ENCODE assay signal across 10 cellular contexts in genomic region chr3:50352762-50353161, GRCh38. TPM values are rescaled to one million over a fixed set of nuclear protein-coding genes. Genes with fewer than 3 reads are reported as not detected.
DNase-seq lines count a peak whose midpoint lies in the region; ATAC-seq, FAIRE-seq and TF ChIP-seq lines count a peak whose summit lies in the region.
"Had no signal": no experiment of that assay in that cellular context is flagged by ENCODE, and none has a peak within 500 bp of the region (broad histone marks: within the 10 kb centered on the region; RNA-seq: fewer than 3 reads in every experiment).

No MANE protein-coding gene starts in this region.

- intact Hi-C loops in CD14-positive monocyte (cut with micrococcal nuclease): loop anchor here (5.0 to 10.0 kb wide), 3 partner anchors 260 to 1042 kb away; partner anchors contain the start of genes CISH (in 1 of the 2), MON1A (in 1 of the 2) and RBM15B (in 1 of the 2)
- intact Hi-C loops in sigmoid colon (cut with DNase I): loop anchor here (10.0 kb wide), 1 partner anchor 1042 kb away; the partner anchor contains the start of gene RBM15B

- TF ChIP-seq POLR2A in sigmoid colon (IDR thresholded peaks at IDR 0.05): no peak
- TF ChIP-seq POLR2A in GM12892 (IDR thresholded peaks at IDR 0.05; ENCODE audit: low read depth, low read length): no peak

- H3K27me3 ChIP-seq in GM23248 (replicated peaks; ENCODE audit: insufficient read depth) (no peaks in the 10 kb centered on the region), hepatocyte (no peaks in the 10 kb centered on the region), sigmoid colon (no peaks in the 10 kb centered on the region)
- H3K27me3 ChIP-seq: heart right ventricle had no signal

- H3K27ac ChIP-seq in GM23248: peak overlapping the region; percentile 41
- H3K27ac ChIP-seq in hepatocyte: no peak overlapping the region
- no peak overlapping the region for H3K27ac ChIP-seq in sigmoid colon

- H3K9ac ChIP-seq in GM23248: peak overlapping the region; percentile 22; the same call in 1 of the 2 replicates

- H3K36me3 Mint-ChIP-seq in CD14-positive monocyte: peaks cover 34 to 55% of the 10 kb centered on the region in 2 donors
- peaks cover 49% of the 10 kb centered on the region for H3K36me3 Mint-ChIP-seq in T-helper 2 cell treated with Interferon-gamma antibody and Interleukin-4, amounts not matched to agents 5 μg/mL and 100 μg/mL, for 36 hours (ENCODE audit: low read depth)

- H3K9me2 ChIP-seq in GM23248 (ENCODE audit: insufficient read depth): no peaks in the 10 kb centered on the region
- no peaks in the 10 kb centered on the region for H3K9me2 ChIP-seq in hepatocyte (replicated peaks; ENCODE audit: insufficient read depth)

- H3K4me3 ChIP-seq in GM23248 (no peak overlapping the region), hepatocyte (no peak overlapping the region), sigmoid colon (no peak overlapping the region)
- H3K4me3 ChIP-seq: heart right ventricle had no signal

- no peak overlapping the region for H3K4me3 Mint-ChIP-seq in CD14-positive monocyte
- no peak overlapping the region for H3K4me3 Mint-ChIP-seq in T-helper 2 cell treated with Interferon-gamma antibody and Interleukin-4, amounts not matched to agents 5 μg/mL and 100 μg/mL, for 36 hours

- H3K27ac Mint-ChIP-seq in CD14-positive monocyte: peak overlapping the region in 4 of 7 donors; percentile 9 to 95 (median 26)
- peak overlapping the region; percentile 8 for H3K27ac Mint-ChIP-seq in T-helper 2 cell treated with Interferon-gamma antibody and Interleukin-4, amounts not matched to agents 5 μg/mL and 100 μg/mL, for 36 hours

- 17 to 23% methylated on average over 2 of the region's 2 CpGs for WGBS in GM23248 (ENCODE audit: low coverage in 1 of 2, low lambda C conversion rate in 2 of 2, missing lambda C conversion rate in 2 of 2), 2 experiments
- WGBS in hepatocyte (ENCODE audit: low lambda C conversion rate, missing lambda C conversion rate): 37% methylated on average over 2 of the region's 2 CpGs
- 7 to 41% methylated on average over 2 of the region's 2 CpGs for WGBS in sigmoid colon, 2 donors

- peaks cover 63% of the 10 kb centered on the region for H3K4me1 Mint-ChIP-seq in CD14-positive monocyte
- H3K4me1 Mint-ChIP-seq in T-helper 2 cell treated with Interferon-gamma antibody and Interleukin-4, amounts not matched to agents 5 μg/mL and 100 μg/mL, for 36 hours (ENCODE audit: low read depth): peaks cover 50% of the 10 kb centered on the region

- H4K20me1 ChIP-seq in GM23248 (ENCODE audit: insufficient read depth) (peaks cover 8% of the 10 kb centered on the region; the same call in 1 of the 2 replicates), hepatocyte (ENCODE audit: insufficient read depth, poor library complexity, severe bottlenecking) (peaks cover 28% of the 10 kb centered on the region)

- H3K9me3 ChIP-seq in GM23248 (ENCODE audit: low read depth) (no peaks in the 10 kb centered on the region), hepatocyte (ENCODE audit: low read depth) (no peaks in the 10 kb centered on the region), sigmoid colon (no peaks in the 10 kb centered on the region)
- H3K9me3 ChIP-seq: heart right ventricle had no signal

- no peaks in the 10 kb centered on the region for H3K27me3 Mint-ChIP-seq in CD14-positive monocyte (ENCODE audit: low read depth in 3 of 3)
- H3K27me3 Mint-ChIP-seq in T-helper 2 cell treated with Interferon-gamma antibody and Interleukin-4, amounts not matched to agents 5 μg/mL and 100 μg/mL, for 36 hours (ENCODE audit: low read depth): no peaks in the 10 kb centered on the region

- no peak for DNase-seq in CD14-positive monocyte (ENCODE audit: low spot score)
- peak; percentile 66 for DNase-seq in GM23248
- no peak for DNase-seq in T-helper 2 cell treated with Interferon-gamma antibody and Interleukin-4, amounts not matched to agents 5 μg/mL and 100 μg/mL, for 36 hours (ENCODE audit: low spot score)
- DNase-seq in hepatocyte (ENCODE audit: low spot score): no peak
- no peak for DNase-seq in sigmoid colon
- DNase-seq in C1 segment of cervical spinal cord (lab: John Stamatoyannopoulos, UW): no peak
- DNase-seq in GM12892 (ENCODE audit: insufficient read length): no peak
- DNase-seq: heart right ventricle, right cardiac atrium had no signal

- H3K4me1 ChIP-seq in GM23248 (ENCODE audit: insufficient read depth) (peaks cover 40% of the 10 kb centered on the region), hepatocyte (ENCODE audit: insufficient read depth) (peaks cover 36% of the 10 kb centered on the region), sigmoid colon (peaks cover 0 to 57% (median 46%) of the 10 kb centered on the region in 4 donors)

- H3K9me3 Mint-ChIP-seq in CD14-positive monocyte: no peaks in the 10 kb centered on the region
- no peaks in the 10 kb centered on the region for H3K9me3 Mint-ChIP-seq in T-helper 2 cell treated with Interferon-gamma antibody and Interleukin-4, amounts not matched to agents 5 μg/mL and 100 μg/mL, for 36 hours

- H3K4me2 ChIP-seq in GM23248 (ENCODE audit: unreplicated experiment) (no peak overlapping the region), hepatocyte (no peak overlapping the region)

- no peak overlapping the region for H2AFZ ChIP-seq in GM23248
- no peak overlapping the region for H2AFZ ChIP-seq in hepatocyte

- no peak for FAIRE-seq in GM12892 (lab: Jason Lieb, UNC)

- no peak for TF ChIP-seq EP300 in sigmoid colon (IDR thresholded peaks at IDR 0.05)

- H3F3A ChIP-seq in GM23248 (ENCODE audit: insufficient read depth): peaks cover 14% of the 10 kb centered on the region; the same call in 1 of the 2 replicates

- no peak for ATAC-seq in HG02885 (IDR thresholded peaks at IDR 0.05; ENCODE audit: poor library complexity, unreplicated experiment)
- ATAC-seq: heart right ventricle, right cardiac atrium had no signal

- no peak for TF ChIP-seq CTCF in CD14-positive monocyte (IDR thresholded peaks at IDR 0.05)
- peak; percentile 28 for TF ChIP-seq CTCF in hepatocyte (IDR thresholded peaks at IDR 0.05; ENCODE audit: poor library complexity)
- TF ChIP-seq CTCF in sigmoid colon (IDR thresholded peaks at IDR 0.05): no peak

- H3K79me2 ChIP-seq in GM23248 (ENCODE audit: insufficient read depth) (peaks cover 82% of the 10 kb centered on the region), hepatocyte (peaks cover 48% of the 10 kb centered on the region)

- H3K36me3 ChIP-seq in GM23248 (ENCODE audit: low read depth) (peaks cover 7% of the 10 kb centered on the region; the same call in 1 of the 2 replicates), hepatocyte (replicated peaks; ENCODE audit: insufficient read depth, low read depth) (no peaks in the 10 kb centered on the region), sigmoid colon (peaks cover 14 to 60% (median 34%) of the 10 kb centered on the region in 4 donors)

- in situ Hi-C loops in GM23248 (cut with MboI): no loop called here

RNA-seq across cellular contexts. Expression of gene CYB561D2, which starts 2.1 kb away (rescaled TPM):
- 10 to 100 TPM; 82.5 to 94.0 TPM for polyA plus RNA-seq in CD14-positive monocyte
- 29.0 and 37.7 TPM in 2 replicates for total RNA-seq in GM23248 (2014; rRNA removed; shearing (Covaris generic))
- polyA plus RNA-seq in GM23248 (2016; fragmentation: Nextera tagmentation; extraction: Ambion mirVana): 28.3 and 31.5 TPM in 2 replicates
- total RNA-seq in hepatocyte: 31.0 and 37.3 TPM in 2 replicates
- 40.5 and 46.9 TPM in 2 replicates for polyA plus RNA-seq in hepatocyte
- 10 to 100 TPM in 1 of 4 donors, 1 to 10 TPM in 3; 6.8 to 12.7 (median 8.2) TPM for total RNA-seq in sigmoid colon
- polyA plus RNA-seq in sigmoid colon: 10 to 100 TPM; 10.8 to 46.0 (median 14.8) TPM
- 11.5 TPM for polyA plus RNA-seq in GM12892 (2012; ENCODE audit: missing spikeins)

RNA-seq across cellular contexts. Expression of gene NPRL2, which starts 2.2 kb away (rescaled TPM):
- polyA plus RNA-seq in CD14-positive monocyte (10 to 100 TPM; 20.9 to 23.5 TPM), GM23248 (2016; fragmentation: Nextera tagmentation; extraction: Ambion mirVana) (22.9 and 28.9 TPM in 2 replicates), hepatocyte (27.0 and 34.6 TPM in 2 replicates), sigmoid colon (10 to 100 TPM; 16.8 to 22.2 (median 18.7) TPM)
- total RNA-seq in GM23248 (2014; rRNA removed; shearing (Covaris generic)): 17.9 and 20.2 TPM in 2 replicates
- total RNA-seq in hepatocyte (22.3 and 23.5 TPM in 2 replicates), sigmoid colon (10 to 100 TPM; 19.1 to 28.5 (median 19.2) TPM)
- 30.4 TPM for polyA plus RNA-seq in GM12892 (2012; ENCODE audit: missing spikeins)

RNA-seq across cellular contexts. Expression of gene TMEM115, which starts 6.6 kb away (rescaled TPM):
- polyA plus RNA-seq in CD14-positive monocyte (10 to 100 TPM; 32.9 to 36.2 TPM), GM23248 (2016; fragmentation: Nextera tagmentation; extraction: Ambion mirVana) (73.1 and 78.1 TPM in 2 replicates), hepatocyte (64.5 and 69.9 TPM in 2 replicates), sigmoid colon (10 to 100 TPM in 2 of 3 donors, 1 to 10 TPM in 1; 9.5 to 37.4 (median 11.4) TPM)
- total RNA-seq in GM23248 (2014; rRNA removed; shearing (Covaris generic)): 68.4 and 95.4 TPM in 2 replicates
- total RNA-seq in hepatocyte (49.3 and 63.0 TPM in 2 replicates), sigmoid colon (10 to 100 TPM; 40.5 to 45.7 (median 44.3) TPM)
- 4.3 TPM for polyA plus RNA-seq in GM12892 (2012; ENCODE audit: missing spikeins)

RNA-seq across cellular contexts. Expression of gene ZMYND10, which starts 7.2 kb away (rescaled TPM):
- polyA plus RNA-seq in CD14-positive monocyte (under 1 TPM; 0.12 to 0.19 TPM), GM23248 (2016; fragmentation: Nextera tagmentation; extraction: Ambion mirVana) (0.61 and 0.90 TPM in 2 replicates), hepatocyte (0.18 and 0.77 TPM in 2 replicates), sigmoid colon (under 1 TPM in 1 of 3 donors, not detected in 2; 0.77 TPM)
- total RNA-seq in GM23248 (2014; rRNA removed; shearing (Covaris generic)): 1.5 TPM in 1 of 2 replicates, not detected in the other
- total RNA-seq in hepatocyte (0.20 and 0.44 TPM in 2 replicates), sigmoid colon (1 to 10 TPM in 1 of 4 donors, not detected in 3; 1.2 TPM)
- 0.76 TPM for polyA plus RNA-seq in GM12892 (2012; ENCODE audit: missing spikeins)

RNA-seq across cellular contexts. Expression of gene RASSF1, which starts 12.1 kb away (rescaled TPM):
- polyA plus RNA-seq in CD14-positive monocyte (10 to 100 TPM; 16.0 to 24.0 TPM), GM23248 (2016; fragmentation: Nextera tagmentation; extraction: Ambion mirVana) (56.4 and 59.0 TPM in 2 replicates), hepatocyte (22.9 and 30.1 TPM in 2 replicates), sigmoid colon (10 to 100 TPM; 16.4 to 41.7 (median 21.0) TPM)
- total RNA-seq in GM23248 (2014; rRNA removed; shearing (Covaris generic)): 57.5 and 68.7 TPM in 2 replicates
- total RNA-seq in hepatocyte (11.3 and 13.4 TPM in 2 replicates), sigmoid colon (10 to 100 TPM; 27.4 to 29.8 (median 28.5) TPM)
- polyA plus RNA-seq in GM12892 (2012; ENCODE audit: missing spikeins): 30.1 TPM
